Comparison of ENCODE assay signal across 24 cellular contexts in genomic region chr4:138887741-138888140, GRCh38.
"Had no signal": no experiment of that assay in that cellular context is flagged by ENCODE, and none has a peak within 500 bp of the region (broad histone marks: within the 10 kb centered on the region; RNA-seq: fewer than 3 reads in every experiment).

No MANE protein-coding gene starts in this region.

- H3K36me3 ChIP-seq: colonic mucosa, esophagus squamous epithelium, gastrocnemius medialis, heart right ventricle, left lung, lower lobe of right lung had no signal

- H3K4me1 ChIP-seq: colonic mucosa, esophagus squamous epithelium, left lung, lower lobe of right lung had no signal

- H3K4me3 ChIP-seq: colonic mucosa, esophagus squamous epithelium, gastrocnemius medialis, heart right ventricle, left lung, lower lobe of right lung had no signal

- H3K27me3 Mint-ChIP-seq: dendritic cell treated with granulocyte-macrophage colony-stimulating factor and Interleukin-4, amounts not matched to agents 40 ng/mL and 50 ng/mL, for 4 days had no signal

- ATAC-seq: effector memory CD8-positive, alpha-beta T cell; esophagus mucosa; gastrocnemius medialis; heart right ventricle; left cardiac atrium; left lung; left ventricle myocardium superior; lower lobe of right lung; naive thymus-derived CD4-positive, alpha-beta T cell had no signal

- H3K9me3 Mint-ChIP-seq: dendritic cell treated with granulocyte-macrophage colony-stimulating factor and Interleukin-4, amounts not matched to agents 40 ng/mL and 50 ng/mL, for 4 days; effector memory CD8-positive, alpha-beta T cell had no signal

- H3K27me3 ChIP-seq: colonic mucosa, esophagus squamous epithelium, gastrocnemius medialis, heart right ventricle, left lung had no signal

- H3K9me3 ChIP-seq: colonic mucosa, esophagus squamous epithelium, gastrocnemius medialis, heart right ventricle, left lung, lower lobe of right lung had no signal

- H3K27ac ChIP-seq: colonic mucosa, epithelial cell of prostate, esophagus squamous epithelium, gastrocnemius medialis, heart right ventricle, left lung, lower lobe of right lung had no signal

- H3K4me1 Mint-ChIP-seq: immature natural killer cell had no signal

- H3K27ac Mint-ChIP-seq: dendritic cell treated with granulocyte-macrophage colony-stimulating factor and Interleukin-4, amounts not matched to agents 40 ng/mL and 50 ng/mL, for 4 days; effector memory CD8-positive, alpha-beta T cell; immature natural killer cell; mesothelial cell of epicardium; naive thymus-derived CD4-positive, alpha-beta T cell had no signal

- DNase-seq: colonic mucosa; cortex of kidney; effector CD8-positive, alpha-beta T cell; effector memory CD8-positive, alpha-beta T cell; erythroblast; esophagus squamous epithelium; foreskin fibroblast; foreskin melanocyte; gastrocnemius medialis; glutamatergic neuron; head of caudate nucleus; heart right ventricle; hippocampal formation; immature natural killer cell; left cardiac atrium; left lung; left ventricle myocardium superior; lower lobe of right lung; mesenchymal stem cell; naive thymus-derived CD4-positive, alpha-beta T cell had no signal

- H3K4me3 Mint-ChIP-seq: dendritic cell treated with granulocyte-macrophage colony-stimulating factor and Interleukin-4, amounts not matched to agents 40 ng/mL and 50 ng/mL, for 4 days; effector memory CD8-positive, alpha-beta T cell; immature natural killer cell; mesothelial cell of epicardium; naive thymus-derived CD4-positive, alpha-beta T cell had no signal

- H3K36me3 Mint-ChIP-seq: immature natural killer cell; naive thymus-derived CD4-positive, alpha-beta T cell had no signal
